In the genomic region with DNA sequence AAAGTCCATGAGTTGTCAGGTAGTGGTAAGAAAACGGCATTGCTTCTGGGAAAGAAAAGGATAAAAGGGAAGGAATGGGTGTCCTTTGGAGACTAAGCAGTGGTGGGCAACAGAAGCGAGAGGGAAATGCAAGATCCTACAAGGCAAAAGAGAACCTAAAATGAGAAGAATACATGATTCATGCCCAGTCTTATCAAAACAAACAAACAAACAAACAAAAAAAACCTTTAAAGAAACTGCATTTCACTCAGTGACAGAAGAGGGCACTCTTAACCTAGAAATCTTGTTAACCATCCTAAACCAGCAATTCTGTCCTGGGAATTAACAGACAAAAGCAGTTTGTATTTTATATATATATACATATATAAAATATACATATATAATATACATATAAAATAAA, we compare ENCODE assay signal across 8 cellular contexts.
DNase-seq lines count a peak whose midpoint lies in the region; TF ChIP-seq lines count a peak whose summit lies in the region.

No MANE protein-coding gene starts in this region.

- no peaks in the 10 kb centered on the region for H3K79me1 ChIP-seq in mesendoderm (ENCODE audit: low read length)

- no peak overlapping the region for H2BK15ac ChIP-seq in mesendoderm (replicated peaks; ENCODE audit: low read depth)

- H3K9me2 ChIP-seq in MM.1S (replicated peaks; ENCODE audit: insufficient read depth, low read length): no peaks in the 10 kb centered on the region

- H4K20me1 ChIP-seq in MM.1S (ENCODE audit: insufficient read depth, low read length): no peaks in the 10 kb centered on the region

- no peak overlapping the region for H3K23ac ChIP-seq in mesendoderm (ENCODE audit: low read length)

- no peaks in the 10 kb centered on the region for H3K36me3 ChIP-seq in MM.1S (replicated peaks; ENCODE audit: insufficient read depth, low read length)
- H3K36me3 ChIP-seq in mesendoderm (ENCODE audit: control insufficient read depth, insufficient read depth, low read length): no peaks in the 10 kb centered on the region

- H3K4ac ChIP-seq in mesendoderm (ENCODE audit: low read depth, low read length): no peak overlapping the region

- H3K56ac ChIP-seq in mesendoderm (ENCODE audit: low read length): no peak overlapping the region

- no peak overlapping the region for H2AK5ac ChIP-seq in mesendoderm (ENCODE audit: low read length)

- H2BK5ac ChIP-seq in mesendoderm (ENCODE audit: low read length): no peak overlapping the region

- H3K18ac ChIP-seq in mesendoderm (ENCODE audit: low read length): no peak overlapping the region

- H2BK120ac ChIP-seq in mesendoderm (ENCODE audit: low read depth, low read length): no peak overlapping the region

- H2AFZ ChIP-seq in MM.1S (ENCODE audit: low read length): no peak overlapping the region

- no CpG with 5 or more reads among the region's 2 CpGs for WGBS in mesendoderm (ENCODE audit: extremely low coverage, insufficient coverage, low lambda C conversion rate)

- no peak overlapping the region for H4K5ac ChIP-seq in mesendoderm (ENCODE audit: low read length)

- H4K8ac ChIP-seq in mesendoderm (ENCODE audit: low read depth, low read length): no peak overlapping the region

- H3K4me1 ChIP-seq in MM.1S (ENCODE audit: low read length) (0 out of 2 replicates have a peak, but pooled peaks cover 2% of the 10 kb centered on the region), mesendoderm (ENCODE audit: control insufficient read depth, low read depth, low read length) (no peaks in the 10 kb centered on the region)

- no peak overlapping the region for H3K27ac ChIP-seq in MM.1S (ENCODE audit: low read length)
- H3K27ac ChIP-seq in mesendoderm (ENCODE audit: low read depth, low read length): no peak overlapping the region

- no peaks in the 10 kb centered on the region for H3F3A ChIP-seq in MM.1S (ENCODE audit: insufficient read depth, low read length)

- no peak overlapping the region for H3K9ac ChIP-seq in MM.1S (ENCODE audit: low read length)
- no peak overlapping the region for H3K9ac ChIP-seq in mesendoderm (ENCODE audit: low read length)

- no peaks in the 10 kb centered on the region for H3K9me3 ChIP-seq in MM.1S (replicated peaks; ENCODE audit: insufficient read depth, low read length)

- H3K4me3 ChIP-seq in MM.1S (ENCODE audit: low read length) (no peak overlapping the region), astrocyte of the spinal cord (ENCODE audit: low read depth, low read length) (no peak overlapping the region), mesendoderm (ENCODE audit: low read length) (no peak overlapping the region)

- in situ Hi-C loops in astrocyte of the spinal cord (cut with HindIII; ENCODE audit: low sequenced_read_pairs): no loop called here

- H3K4me2 ChIP-seq in MM.1S (ENCODE audit: low read depth, low read length) (no peak overlapping the region), mesendoderm (ENCODE audit: low read length) (no peak overlapping the region)

- TF ChIP-seq CTCF in MM.1S (IDR thresholded peaks at IDR 0.05; ENCODE audit: low read length) (peak; percentile 48), astrocyte of the spinal cord (IDR thresholded peaks at IDR 0.05; ENCODE audit: low read depth, low read length) (peak; percentile 61)

- DNase-seq in EL: peak; percentile 33
- DNase-seq in MM.1S: no peak
- DNase-seq in astrocyte of the spinal cord (ENCODE audit: low read depth, low spot score): peak; percentile 40
- peak; percentile 31 for DNase-seq in mesendoderm
- no peak for DNase-seq in cerebellar nuclear complex (lab: John Stamatoyannopoulos, UW)
- no peak for DNase-seq in NCI-H2081 treated with DMSO at 0.1 percent for 48 hours (lab: John Stamatoyannopoulos, UW)
- DNase-seq in effector CD4-positive, alpha-beta T cell: no peak
- no peak for DNase-seq in stimulated activated CD4-positive, alpha-beta T cell treated with anti-CD3 and anti-CD28 coated beads, Interleukin-4, amount 100 ng/mL, for 1 hour

- no peaks in the 10 kb centered on the region for H3K79me2 ChIP-seq in MM.1S (ENCODE audit: low read length)
- no peaks in the 10 kb centered on the region for H3K79me2 ChIP-seq in mesendoderm (ENCODE audit: control insufficient read depth, insufficient read depth, low read length)

- no peaks in the 10 kb centered on the region for H3K27me3 ChIP-seq in MM.1S (replicated peaks; ENCODE audit: insufficient read depth, low read length)
- H3K27me3 ChIP-seq in mesendoderm (ENCODE audit: insufficient read depth, low read length, poor library complexity): no peaks in the 10 kb centered on the region

Comparison
In these comparisons a context has a peak if more than half of its experiments do, and no peak if none do; other contexts are left out.
1. DNase-seq: peak in EL (single experiment), astrocyte of the spinal cord (single experiment) and mesendoderm (single experiment); none in MM.1S (single experiment), cerebellar nuclear complex (0 of 2), NCI-H2081 treated with DMSO at 0.1 percent for 48 hours (single experiment), effector CD4-positive, alpha-beta T cell (single experiment) and stimulated activated CD4-positive, alpha-beta T cell treated with anti-CD3 and anti-CD28 coated beads, Interleukin-4, amount 100 ng/mL, for 1 hour (single experiment).